Comparison of ENCODE assay signal across 9 cellular contexts in genomic region chr14:59507063-59507751, GRCh38. TPM values are rescaled to one million over a fixed set of nuclear protein-coding genes. Genes with fewer than 3 reads are reported as not detected.
A peak's percentile ranks its signal among the peaks of the same experiment; 100 is the strongest.
DNase-seq lines count a peak whose midpoint lies in the region; ATAC-seq, FAIRE-seq and TF ChIP-seq lines count a peak whose summit lies in the region.
"Had no signal": no experiment of that assay in that cellular context is flagged by ENCODE, and none has a peak within 500 bp of the region (broad histone marks: within the 10 kb centered on the region; RNA-seq: fewer than 3 reads in every experiment).

No MANE protein-coding gene starts in this region.

- ATAC-seq in CD8-positive, alpha-beta T cell: peak; percentile 88
- ATAC-seq in GM19043 (IDR thresholded peaks at IDR 0.05; ENCODE audit: low read depth, unreplicated experiment): peak; percentile 69
- ATAC-seq in HG03354 (IDR thresholded peaks at IDR 0.05; ENCODE audit: poor library complexity, severe bottlenecking, unreplicated experiment): peak; percentile 90

- no peaks in the 10 kb centered on the region for H3K9me3 Mint-ChIP-seq in CD8-positive, alpha-beta T cell
- no peaks in the 10 kb centered on the region for H3K9me3 Mint-ChIP-seq in activated CD4-positive, alpha-beta T cell treated with anti-CD3 and anti-CD28 coated beads, Interleukin-2, amount 10 ng/mL, durations not matched to agents 7 days and 5 days
- H3K9me3 Mint-ChIP-seq in nephron progenitor cell: no peaks in the 10 kb centered on the region
- H3K9me3 Mint-ChIP-seq: T-helper 1 cell treated with Interleukin-12 subunit alpha and Interleukin-12 subunit beta and Interleukin-4 antibody, amounts not matched to agents 30 μg/mL and 1 μg/mL, for 36 hours had no signal

- no peak overlapping the region for H3K4me3 ChIP-seq in CD8-positive, alpha-beta T cell (ENCODE audit: low read depth, low read length)
- no peak overlapping the region for H3K4me3 ChIP-seq in esophagus squamous epithelium

- H3K36me3 ChIP-seq in CD8-positive, alpha-beta T cell (ENCODE audit: insufficient read depth, low read length): no peaks in the 10 kb centered on the region
- peaks cover 0 to 15% (median 0%) of the 10 kb centered on the region in 3 donors for H3K36me3 ChIP-seq in esophagus squamous epithelium

- CTCF ChIA-PET in CD8-positive, alpha-beta T cell (lab: Charles Lee): interaction anchor here (0.7 to 1.4 kb wide), 6 partner anchors 9 to 678 kb away, joined by 3 to 10 read pairs (median 4); partner anchors contain the start of genes CCDC175, JKAMP and L3HYPDH
- CTCF ChIA-PET in activated CD4-positive, alpha-beta T cell treated with anti-CD3 and anti-CD28 coated beads, Interleukin-2, amount 10 ng/mL, durations not matched to agents 7 days and 5 days (lab: Charles Lee): interaction anchor here (1.1 to 1.4 kb wide), 3 partner anchors 27 to 361 kb away, joined by 4 to 11 read pairs (median 5); partner anchors contain the start of gene CCDC175

- H3K9me3 ChIP-seq in CD8-positive, alpha-beta T cell (ENCODE audit: low read length): no peaks in the 10 kb centered on the region
- H3K9me3 ChIP-seq in esophagus squamous epithelium: no peaks in the 10 kb centered on the region

- TF ChIP-seq CTCF in CD8-positive, alpha-beta T cell (IDR thresholded peaks at IDR 0.05): peak; percentile 76
- TF ChIP-seq CTCF in esophagus squamous epithelium (IDR thresholded peaks at IDR 0.05) (peak; percentile 20 to 75 (median 61)), nephron progenitor cell (IDR thresholded peaks at IDR 0.05) (peak; percentile 99)

- peak; percentile 1 to 53 (median 38) for DNase-seq in CD8-positive, alpha-beta T cell
- DNase-seq in NCI-H446 (lab: John Stamatoyannopoulos, UW): peak; percentile 18 to 79
- peak; percentile 63 for DNase-seq in activated CD4-positive, alpha-beta T cell treated with anti-CD3 and anti-CD28 coated beads, Interleukin-2, amount 10 ng/mL, durations not matched to agents 7 days and 5 days
- no peak for DNase-seq in esophagus squamous epithelium (lab: John Stamatoyannopoulos, UW)
- DNase-seq in nephron progenitor cell: peak; percentile 80
- DNase-seq in urothelium cell line (ENCODE audit: low spot score): peak; percentile 77

- POLR2A ChIA-PET in CD8-positive, alpha-beta T cell (lab: Charles Lee): no interaction called here
- POLR2A ChIA-PET in activated CD4-positive, alpha-beta T cell treated with anti-CD3 and anti-CD28 coated beads, Interleukin-2, amount 10 ng/mL, durations not matched to agents 7 days and 5 days (lab: Charles Lee): no interaction called here

- no peak for TF ChIP-seq POLR2A in esophagus squamous epithelium (IDR thresholded peaks at IDR 0.05)

- H3K27ac ChIP-seq in CD8-positive, alpha-beta T cell (ENCODE audit: low read depth, low read length): no peak overlapping the region
- H3K27ac ChIP-seq in esophagus squamous epithelium: no peak overlapping the region

- H3K36me3 Mint-ChIP-seq in CD8-positive, alpha-beta T cell: peaks cover 15% of the 10 kb centered on the region
- H3K36me3 Mint-ChIP-seq in activated CD4-positive, alpha-beta T cell treated with anti-CD3 and anti-CD28 coated beads, Interleukin-2, amount 10 ng/mL, durations not matched to agents 7 days and 5 days (ENCODE audit: low read depth): peaks cover 7% of the 10 kb centered on the region
- H3K36me3 Mint-ChIP-seq in nephron progenitor cell (ENCODE audit: low read depth): peaks cover 12% of the 10 kb centered on the region

- FAIRE-seq in urothelium cell line (lab: Jason Lieb, UNC): peak; percentile 27

- no peak overlapping the region for H3K4me3 Mint-ChIP-seq in CD8-positive, alpha-beta T cell
- no peak overlapping the region for H3K4me3 Mint-ChIP-seq in activated CD4-positive, alpha-beta T cell treated with anti-CD3 and anti-CD28 coated beads, Interleukin-2, amount 10 ng/mL, durations not matched to agents 7 days and 5 days
- no peak overlapping the region for H3K4me3 Mint-ChIP-seq in nephron progenitor cell
- H3K4me3 Mint-ChIP-seq: T-helper 1 cell treated with Interleukin-12 subunit alpha and Interleukin-12 subunit beta and Interleukin-4 antibody, amounts not matched to agents 30 μg/mL and 1 μg/mL, for 36 hours had no signal

- H3K4me1 Mint-ChIP-seq in CD8-positive, alpha-beta T cell (ENCODE audit: low read depth): peaks cover 10% of the 10 kb centered on the region
- H3K4me1 Mint-ChIP-seq in activated CD4-positive, alpha-beta T cell treated with anti-CD3 and anti-CD28 coated beads, Interleukin-2, amount 10 ng/mL, durations not matched to agents 7 days and 5 days: peaks cover 8% of the 10 kb centered on the region
- peaks cover 14% of the 10 kb centered on the region for H3K4me1 Mint-ChIP-seq in nephron progenitor cell

- H3K27ac Mint-ChIP-seq in CD8-positive, alpha-beta T cell: no peak overlapping the region
- no peak overlapping the region for H3K27ac Mint-ChIP-seq in activated CD4-positive, alpha-beta T cell treated with anti-CD3 and anti-CD28 coated beads, Interleukin-2, amount 10 ng/mL, durations not matched to agents 7 days and 5 days
- peak overlapping the region; percentile 34 for H3K27ac Mint-ChIP-seq in nephron progenitor cell
- H3K27ac Mint-ChIP-seq: T-helper 1 cell treated with Interleukin-12 subunit alpha and Interleukin-12 subunit beta and Interleukin-4 antibody, amounts not matched to agents 30 μg/mL and 1 μg/mL, for 36 hours had no signal

- peaks cover 9% of the 10 kb centered on the region for H3K27me3 Mint-ChIP-seq in CD8-positive, alpha-beta T cell (ENCODE audit: low read depth)
- peaks cover 8% of the 10 kb centered on the region for H3K27me3 Mint-ChIP-seq in activated CD4-positive, alpha-beta T cell treated with anti-CD3 and anti-CD28 coated beads, Interleukin-2, amount 10 ng/mL, durations not matched to agents 7 days and 5 days
- peaks cover 4% of the 10 kb centered on the region for H3K27me3 Mint-ChIP-seq in nephron progenitor cell (ENCODE audit: low read depth, poor library complexity)

- H3K4me1 ChIP-seq in CD8-positive, alpha-beta T cell (ENCODE audit: insufficient read depth, low read length): peaks cover 4% of the 10 kb centered on the region
- no peaks in the 10 kb centered on the region for H3K4me1 ChIP-seq in esophagus squamous epithelium

- intact Hi-C loops in CD8-positive, alpha-beta T cell (cut with DNase I, micrococcal nuclease): loop anchor here (2.0 to 5.0 kb wide), 4 partner anchors 70 to 678 kb away; partner anchors contain the start of gene CCDC175 (in 2 of the 2)
- intact Hi-C loops in esophagus squamous epithelium (cut with DNase I): no loop called here

- H3K27me3 ChIP-seq in CD8-positive, alpha-beta T cell (ENCODE audit: insufficient read depth, low read length): no peaks in the 10 kb centered on the region
- H3K27me3 ChIP-seq in esophagus squamous epithelium: peaks cover 0 to 3% (median 0%) of the 10 kb centered on the region in 4 donors

RNA-seq across cellular contexts. Expression of gene JKAMP, which starts 22.9 kb away (rescaled TPM):
- total RNA-seq in CD8-positive, alpha-beta T cell: 10 to 100 TPM in 1 of 2 experiments, 1 to 10 TPM in 1; 9.1 to 10.5 TPM
- total RNA-seq in activated CD4-positive, alpha-beta T cell treated with anti-CD3 and anti-CD28 coated beads, Interleukin-2, amount 10 ng/mL, durations not matched to agents 7 days and 5 days: 10 to 100 TPM; 30.3 to 32.7 TPM
- total RNA-seq in esophagus squamous epithelium: 10 to 100 TPM; 17.8 to 47.4 (median 40.2) TPM

RNA-seq across cellular contexts. Expression of gene L3HYPDH, which starts 23.0 kb away (rescaled TPM):
- total RNA-seq in CD8-positive, alpha-beta T cell: 1 to 10 TPM; 8.4 to 8.7 TPM
- total RNA-seq in activated CD4-positive, alpha-beta T cell treated with anti-CD3 and anti-CD28 coated beads, Interleukin-2, amount 10 ng/mL, durations not matched to agents 7 days and 5 days: 10 to 100 TPM; 15.4 to 18.3 TPM
- 10 to 100 TPM; 12.2 to 59.9 (median 21.6) TPM for total RNA-seq in esophagus squamous epithelium

RNA-seq across cellular contexts. Expression of gene GPR135, which starts 42.0 kb away (rescaled TPM):
- under 1 TPM; 0.64 to 0.76 TPM for total RNA-seq in CD8-positive, alpha-beta T cell
- 1 to 10 TPM; 1.5 to 1.6 TPM for total RNA-seq in activated CD4-positive, alpha-beta T cell treated with anti-CD3 and anti-CD28 coated beads, Interleukin-2, amount 10 ng/mL, durations not matched to agents 7 days and 5 days
- 1 to 10 TPM in 2 of 4 donors, under 1 TPM in 2; 0.56 to 4.4 (median 1.3) TPM for total RNA-seq in esophagus squamous epithelium
